In the genomic region with DNA sequence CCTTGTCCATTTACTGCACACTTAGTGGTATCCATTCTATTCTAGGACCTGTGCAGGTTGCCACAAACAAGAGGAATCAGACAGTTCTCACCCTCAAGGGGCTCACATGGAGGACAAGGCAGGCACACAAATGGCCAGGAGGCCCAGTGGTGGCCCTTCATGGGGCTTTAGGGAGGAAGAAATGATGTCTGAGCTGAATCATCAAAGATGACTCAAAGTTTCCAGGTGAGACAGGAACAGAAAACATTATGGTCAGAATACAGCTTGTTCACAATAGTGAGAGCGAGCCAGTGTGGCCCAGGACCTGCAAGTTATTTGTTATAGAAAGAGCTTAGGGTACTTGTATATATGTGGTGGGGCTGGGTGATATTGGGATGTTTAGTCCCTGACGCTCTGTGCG, we compare ENCODE assay signal across 10 cellular contexts. TPM values are rescaled to one million over a fixed set of nuclear protein-coding genes. Genes with fewer than 3 reads are reported as not detected.
DNase-seq lines count a peak whose midpoint lies in the region; ATAC-seq and TF ChIP-seq lines count a peak whose summit lies in the region.
"Had no signal": no experiment of that assay in that cellular context is flagged by ENCODE, and none has a peak within 500 bp of the region (broad histone marks: within the 10 kb centered on the region; RNA-seq: fewer than 3 reads in every experiment).

No MANE protein-coding gene starts in this region.

- ATAC-seq in GM21367 (IDR thresholded peaks at IDR 0.05; ENCODE audit: unreplicated experiment) (peak; percentile 49), GM21737 (IDR thresholded peaks at IDR 0.05; ENCODE audit: unreplicated experiment) (no peak)

- H3K4me1 Mint-ChIP-seq in IgD-negative memory B cell, result peaks cover 8 to 19% (median 9%) of the 10 kb centered on the region in 3 donors

- peak overlapping the region in 2 of 3 donors; percentile 22 to 92 for H3K27ac Mint-ChIP-seq in IgD-negative memory B cell

- in situ Hi-C loops in Caki2 (cut with HindIII; ENCODE audit: low pct_unique_long_range_greater_than_20kb, low sequenced_read_pairs), result no loop called here

- no peaks in the 10 kb centered on the region for H3K27me3 Mint-ChIP-seq in IgD-negative memory B cell

- TF ChIP-seq CTCF in epithelial cell of esophagus (IDR thresholded peaks at IDR 0.05; ENCODE audit: insufficient read depth, low read depth, low read length, missing control alignments), result no peak

- no peaks in the 10 kb centered on the region for H3K9me3 Mint-ChIP-seq in IgD-negative memory B cell

- peaks cover 10% of the 10 kb centered on the region for H3K36me3 Mint-ChIP-seq in IgD-negative memory B cell

- DNase-seq in Caki2 (ENCODE audit: low read depth) (peak; percentile 30), epithelial cell of esophagus (ENCODE audit: low read depth) (peak; percentile 83), NCI-H524 treated with DMSO at 0.1 percent for 48 hours (lab: John Stamatoyannopoulos, UW) (no peak), hypothalamus (lab: John Stamatoyannopoulos, UW) (no peak)
- DNase-seq in activated effector memory CD4-positive, alpha-beta T cell treated with Interleukin-2 at 50 U/mL for 16 hours, result no peak
- DNase-seq: kidney, T-helper 9 cell had no signal

- no peak overlapping the region for H3K4me3 ChIP-seq in epithelial cell of esophagus (ENCODE audit: low read length)

- no peak overlapping the region for H3K4me3 Mint-ChIP-seq in IgD-negative memory B cell

RNA-seq across cellular contexts. Expression of a gene that starts 26.4 kb away (rescaled TPM):
- total RNA-seq in Caki2 (2014; rRNA removed; shearing (Covaris generic); ENCODE audit: low replicate concordance), result not detected in 2 replicates
- 17.6 TPM for polyA plus RNA-seq in IgD-negative memory B cell

RNA-seq across cellular contexts. Expression of a gene that starts 38.8 kb away (rescaled TPM):
- total RNA-seq in Caki2 (2014; rRNA removed; shearing (Covaris generic); ENCODE audit: low replicate concordance), result 10.6 and 12.3 TPM in 2 replicates
- polyA plus RNA-seq in IgD-negative memory B cell, result 7.2 TPM

RNA-seq across cellular contexts. Expression of a gene that starts 57.2 kb away (rescaled TPM):
- total RNA-seq in Caki2 (2014; rRNA removed; shearing (Covaris generic); ENCODE audit: low replicate concordance), result not detected in 2 replicates
- 28.3 TPM for polyA plus RNA-seq in IgD-negative memory B cell

Comparison
In these comparisons a context has a peak if more than half of its experiments do, and no peak if none do; other contexts are left out.
1. DNase-seq: peak in Caki2 (single experiment) and epithelial cell of esophagus (single experiment); none in NCI-H524 treated with DMSO at 0.1 percent for 48 hours (single experiment), hypothalamus (0 of 51) and activated effector memory CD4-positive, alpha-beta T cell treated with Interleukin-2 at 50 U/mL for 16 hours (single experiment).